ENCODE assay signal across 14 cellular contexts in genomic region chr5:61477788-61478187, GRCh38.
A peak's percentile ranks its signal among the peaks of the same experiment; 100 is the strongest.
DNase-seq lines count a peak whose midpoint lies in the region; ATAC-seq and TF ChIP-seq lines count a peak whose summit lies in the region.
"Had no signal": no experiment of that assay in that cellular context is flagged by ENCODE, and none has a peak within 500 bp of the region (broad histone marks: within the 10 kb centered on the region; RNA-seq: fewer than 3 reads in every experiment).

No MANE protein-coding gene starts in this region.

- TF ChIP-seq CTCF in endothelial cell (IDR thresholded peaks at IDR 0.05; ENCODE audit: unreplicated experiment) (no peak), progenitor cell of endocrine pancreas (IDR thresholded peaks at IDR 0.05; ENCODE audit: unreplicated experiment) (no peak)

- H3K9me3 Mint-ChIP-seq in endothelial cell (ENCODE audit: unreplicated experiment) (no peaks in the 10 kb centered on the region), progenitor cell of endocrine pancreas (ENCODE audit: low read depth) (no peaks in the 10 kb centered on the region)
- H3K9me3 Mint-ChIP-seq: CD8-positive, alpha-beta memory T cell had no signal

- H3K4me1 Mint-ChIP-seq in endothelial cell (ENCODE audit: unreplicated experiment) (peaks cover 6% of the 10 kb centered on the region), progenitor cell of endocrine pancreas (ENCODE audit: low read depth) (peaks cover 8% of the 10 kb centered on the region)

- no peak overlapping the region for H3K27ac Mint-ChIP-seq in endothelial cell (ENCODE audit: unreplicated experiment)
- H3K27ac Mint-ChIP-seq in progenitor cell of endocrine pancreas = peak overlapping the region; percentile 62
- H3K27ac Mint-ChIP-seq: CD8-positive, alpha-beta memory T cell had no signal

- ATAC-seq in HG02885 (IDR thresholded peaks at IDR 0.05; ENCODE audit: poor library complexity, unreplicated experiment) = no peak
- ATAC-seq: HCT116 had no signal

- peak overlapping the region; percentile 5 for H3K4me3 Mint-ChIP-seq in endothelial cell (ENCODE audit: unreplicated experiment)
- H3K4me3 Mint-ChIP-seq in progenitor cell of endocrine pancreas (ENCODE audit: low read depth) = no peak overlapping the region
- H3K4me3 Mint-ChIP-seq: CD8-positive, alpha-beta memory T cell had no signal

- H3K27me3 Mint-ChIP-seq in endothelial cell (ENCODE audit: unreplicated experiment) = peaks cover 3% of the 10 kb centered on the region
- H3K27me3 Mint-ChIP-seq in progenitor cell of endocrine pancreas = no peaks in the 10 kb centered on the region
- H3K27me3 Mint-ChIP-seq: CD8-positive, alpha-beta memory T cell had no signal

- DNase-seq in NCI-H146 (lab: John Stamatoyannopoulos, UW) = peak; percentile 2
- DNase-seq in NCI-H146 treated with DMSO at 0.1 percent for 48 hours (lab: John Stamatoyannopoulos, UW; ENCODE audit: unreplicated experiment) = no peak
- DNase-seq in NCI-H748 (lab: John Stamatoyannopoulos, UW; ENCODE audit: unreplicated experiment) = peak; percentile 86
- no peak for DNase-seq in endothelial cell (ENCODE audit: low spot score)
- DNase-seq in progenitor cell of endocrine pancreas (ENCODE audit: low spot score, unreplicated experiment) = no peak
- no peak for DNase-seq in pons (ENCODE audit: low spot score)
- DNase-seq: 8988T; AML-193; CD8-positive, alpha-beta memory T cell; DMS53; GF-D8; GM23248 had no signal

- H3K36me3 Mint-ChIP-seq in endothelial cell (ENCODE audit: low read depth, unreplicated experiment) (peaks cover 25% of the 10 kb centered on the region), progenitor cell of endocrine pancreas (ENCODE audit: insufficient read depth) (peaks cover 11% of the 10 kb centered on the region)

Comparison
In these comparisons a context has a peak if more than half of its experiments do, and no peak if none do; other contexts are left out.
1. DNase-seq: peak in NCI-H146 (single experiment) and NCI-H748 (single experiment); none in NCI-H146 treated with DMSO at 0.1 percent for 48 hours (single experiment), endothelial cell (single experiment), progenitor cell of endocrine pancreas (single experiment) and pons (single experiment).